32 cellular contexts compared by ENCODE assay signal in the genomic region with DNA sequence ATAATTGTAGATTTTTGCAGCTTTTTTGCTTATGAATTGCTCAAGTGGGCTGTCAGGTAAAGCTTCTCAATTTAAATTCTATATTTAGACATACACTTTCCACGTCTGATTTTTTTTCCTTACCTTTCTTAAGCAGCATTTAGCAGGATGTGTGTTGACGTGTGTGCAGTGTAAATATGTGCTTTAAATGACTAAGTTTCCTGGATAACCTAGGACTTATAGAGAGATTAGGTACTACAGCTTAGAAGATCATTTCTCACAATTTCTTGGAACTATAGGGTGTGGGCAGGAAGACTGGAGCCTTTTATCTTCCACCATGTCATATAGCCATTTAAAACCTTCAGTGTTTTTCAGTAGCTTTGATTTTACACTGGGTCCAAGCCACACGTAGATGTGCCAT.
"Had no signal": no experiment of that assay in that cellular context is flagged by ENCODE, and none has a peak within 500 bp of the region (broad histone marks: within the 10 kb centered on the region; RNA-seq: fewer than 3 reads in every experiment).

No MANE protein-coding gene starts in this region.

- H3K36me3 ChIP-seq: adrenal gland, brain microvascular endothelial cell, breast epithelium, cardiac muscle cell had no signal

- H3K27me3 ChIP-seq: adrenal gland, body of pancreas, brain microvascular endothelial cell, breast epithelium, cardiac muscle cell had no signal

- DNase-seq: activated B cell treated with CpG ODN at 0.5 μM for 24 hours; activated CD4-positive, alpha-beta memory T cell treated with anti-CD3 and anti-CD28 coated beads for 36 hours; activated CD4-positive, alpha-beta T cell treated with anti-CD3 and anti-CD28 coated beads for 4 hours; activated CD4-positive, alpha-beta T cell treated with anti-CD3 and anti-CD28 coated beads, Interleukin-2, amount 10 ng/mL, durations not matched to agents 24 days and 14 days; activated CD4-positive, alpha-beta T cell treated with anti-CD3 and anti-CD28 coated beads, Interleukin-2, amount 50 U/mL, for 1 hour; activated CD4-positive, alpha-beta T cell treated with anti-CD3 and anti-CD28 coated beads, Interleukin-2, amount 50 U/mL, for 4 hours; activated CD4-positive, CD25-positive, alpha-beta regulatory T cell treated with anti-CD3 and anti-CD28 coated beads, Interleukin-2, amount 50 U/mL, for 72 hours; activated CD8-positive, alpha-beta memory T cell treated with anti-CD3 and anti-CD28 coated beads, Interleukin-2, amount 50 U/mL, for 4 hours; activated CD8-positive, alpha-beta T cell treated with anti-CD3 and anti-CD28 coated beads for 36 hours; activated effector memory CD4-positive, alpha-beta T cell treated with anti-CD3 and anti-CD28 coated beads, Interleukin-2, amount 50 U/mL, for 16 hours; activated gamma-delta T cell treated with Interleukin-2 at 50 U/mL for 16 hours; activated naive CD4-positive, alpha-beta T cell; activated naive CD4-positive, alpha-beta T cell treated with anti-CD3 and anti-CD28 coated beads for 36 hours; activated naive CD4-positive, alpha-beta T cell treated with anti-CD3 and anti-CD28 coated beads, Interleukin-2, amount 50 U/mL, for 16 hours; activated naive CD8-positive, alpha-beta T cell treated with anti-CD3 and anti-CD28 coated beads for 36 hours; activated T-cell treated with anti-CD3 and anti-CD28 coated beads for 4 hours; activated T-cell treated with anti-CD3 and anti-CD28 coated beads, Interleukin-2, amount 50 U/mL, for 1 hour; activated T-cell treated with anti-CD3 and anti-CD28 coated beads, Interleukin-2, amount 50 U/mL, for 4 hours; activated T-cell treated with anti-CD3 and anti-CD28 coated beads, Interleukin-2, amount 50 U/mL, for 72 hours; adrenal gland; amniotic stem cell; aorta; body of pancreas; brain microvascular endothelial cell; caudate nucleus; cerebellar nuclear complex; T-helper 1 cell; T-helper 2 cell; T-helper 9 cell had no signal

- H3K9me3 ChIP-seq: adrenal gland, body of pancreas, breast epithelium had no signal

- H3K27ac ChIP-seq: adrenal gland, body of pancreas, brain microvascular endothelial cell, breast epithelium, cardiac muscle cell, VCaP had no signal

- H3K4me1 ChIP-seq: adrenal gland, body of pancreas, breast epithelium had no signal

- H3K4me3 ChIP-seq: adrenal gland, body of pancreas, breast epithelium, cardiac muscle cell had no signal
